In genomic region chr14:106790189-106791036, GRCh38 we compare ENCODE assay signal across 8 cellular contexts.
A peak's percentile ranks its signal among the peaks of the same experiment; 100 is the strongest.
DNase-seq lines count a peak whose midpoint lies in the region; ATAC-seq and TF ChIP-seq lines count a peak whose summit lies in the region.

No MANE protein-coding gene starts in this region.

- 6% methylated on average over 14 of the region's 17 CpGs for WGBS in SK-N-SH (ENCODE audit: low lambda C conversion rate)
- 66% methylated on average over 17 of the region's 17 CpGs for WGBS in hepatocyte (ENCODE audit: low lambda C conversion rate, missing lambda C conversion rate)

- DNase-seq in ELR (ENCODE audit: low read depth) (peak; percentile 12), KG1 (lab: John Stamatoyannopoulos, UW) (peak; percentile 66), SK-N-SH (peak; percentile 68), kidney epithelial cell (ENCODE audit: low read depth) (no peak), hepatocyte (ENCODE audit: low spot score) (no peak)
- DNase-seq in activated naive CD4-positive, alpha-beta T cell treated with Interleukin-2 at 50 U/mL for 16 hours = peak; percentile 77
- peak; percentile 79 for DNase-seq in stimulated activated CD8-positive, alpha-beta memory T cell treated with anti-CD3 and anti-CD28 coated beads, Interleukin-2, amount 100 ng/mL, for 48 hours (ENCODE audit: low read depth in 2 of 2)

- TF ChIP-seq CTCF in SK-N-SH (IDR thresholded peaks at IDR 0.05) (peak; percentile 87), kidney epithelial cell (IDR thresholded peaks at IDR 0.05; ENCODE audit: insufficient read depth, low read length, poor library complexity, severe bottlenecking) (peak; percentile 69), hepatocyte (IDR thresholded peaks at IDR 0.05; ENCODE audit: poor library complexity) (no peak)

- peak; percentile 30 for TF ChIP-seq RAD21 in SK-N-SH (IDR thresholded peaks at IDR 0.05; ENCODE audit: low read length)

- H3K4me1 ChIP-seq in SK-N-SH (ENCODE audit: control insufficient read depth in 1 of 2, insufficient read depth in 2 of 2, low read depth in 1 of 2, low read length in 1 of 2) = no peaks in the 10 kb centered on the region
- no peaks in the 10 kb centered on the region for H3K4me1 ChIP-seq in hepatocyte (ENCODE audit: insufficient read depth)

- no peak overlapping the region for H3K4me2 ChIP-seq in SK-N-SH
- no peak overlapping the region for H3K4me2 ChIP-seq in hepatocyte

- no peak overlapping the region for H3K4me3 ChIP-seq in SK-N-SH (ENCODE audit: low read depth in 2 of 2, low read length in 1 of 2)
- no peak overlapping the region for H3K4me3 ChIP-seq in kidney epithelial cell (ENCODE audit: low read depth, low read length)
- no peak overlapping the region for H3K4me3 ChIP-seq in hepatocyte

- H3K9me3 ChIP-seq in SK-N-SH (no peaks in the 10 kb centered on the region), hepatocyte (ENCODE audit: low read depth) (no peaks in the 10 kb centered on the region)

- H3K79me2 ChIP-seq in SK-N-SH (ENCODE audit: insufficient read depth) (no peaks in the 10 kb centered on the region), hepatocyte (no peaks in the 10 kb centered on the region)

- H3K9me2 ChIP-seq in SK-N-SH = no peaks in the 10 kb centered on the region
- no peaks in the 10 kb centered on the region for H3K9me2 ChIP-seq in hepatocyte (replicated peaks; ENCODE audit: insufficient read depth)

- H4K20me1 ChIP-seq in SK-N-SH (ENCODE audit: insufficient read depth) (no peaks in the 10 kb centered on the region), hepatocyte (ENCODE audit: insufficient read depth, poor library complexity, severe bottlenecking) (no peaks in the 10 kb centered on the region)

- no peak overlapping the region for H2AFZ ChIP-seq in SK-N-SH (ENCODE audit: low read depth)
- H2AFZ ChIP-seq in hepatocyte = no peak overlapping the region

- ATAC-seq in HG03460 (IDR thresholded peaks at IDR 0.05; ENCODE audit: unreplicated experiment) = no peak

- no peaks in the 10 kb centered on the region for H3K36me3 ChIP-seq in SK-N-SH (replicated peaks in 1 of 2; ENCODE audit: control insufficient read depth in 1 of 2, insufficient read depth in 2 of 2, low read length in 1 of 2)
- H3K36me3 ChIP-seq in kidney epithelial cell (ENCODE audit: control insufficient read depth, insufficient read depth, low read length) = no peaks in the 10 kb centered on the region
- H3K36me3 ChIP-seq in hepatocyte (replicated peaks; ENCODE audit: insufficient read depth, low read depth) = no peaks in the 10 kb centered on the region

- H3K27me3 ChIP-seq in SK-N-SH (ENCODE audit: insufficient read depth) (peaks cover 27% of the 10 kb centered on the region), kidney epithelial cell (ENCODE audit: control insufficient read depth, insufficient read depth, low read length) (no peaks in the 10 kb centered on the region), hepatocyte (no peaks in the 10 kb centered on the region)

- CTCF ChIA-PET in SK-N-SH (lab: Yijun Ruan, JAX) = interaction anchor here (0.8 to 2.8 kb wide), 16 partner anchors 9 to 187 kb away, joined by 3 to 19 read pairs (median 4); no protein-coding TSS in a partner anchor

- H3K27ac ChIP-seq in SK-N-SH (ENCODE audit: low read depth in 2 of 2, low read length in 1 of 2) (no peak overlapping the region), hepatocyte (no peak overlapping the region)

- POLR2A ChIA-PET in SK-N-SH (lab: Yijun Ruan, JAX) = no interaction called here

- H3K9ac ChIP-seq in SK-N-SH = no peak overlapping the region

- no peaks in the 10 kb centered on the region for H3F3A ChIP-seq in SK-N-SH (replicated peaks; ENCODE audit: insufficient read depth)

- no peak for TF ChIP-seq EP300 in SK-N-SH (IDR thresholded peaks at IDR 0.05; ENCODE audit: borderline replicate concordance in 1 of 2, low read depth in 1 of 2, low read length in 1 of 2)

TF ChIP-seq in SK-N-SH, 30 proteins besides CTCF, POLR2A, EP300 and RAD21:
- no peak for TF ChIP-seq NFIC (IDR thresholded peaks at IDR 0.05; ENCODE audit: borderline replicate concordance)

Comparison
In these comparisons a context has a peak if more than half of its experiments do, and no peak if none do; other contexts are left out.
1. DNase-seq: peak in ELR (single experiment), KG1 (single experiment), SK-N-SH (single experiment), activated naive CD4-positive, alpha-beta T cell treated with Interleukin-2 at 50 U/mL for 16 hours (single experiment) and stimulated activated CD8-positive, alpha-beta memory T cell treated with anti-CD3 and anti-CD28 coated beads, Interleukin-2, amount 100 ng/mL, for 48 hours (2 of 2); none in kidney epithelial cell (single experiment) and hepatocyte (single experiment).